In genomic region chr10:62165803-62166202, GRCh38 we compare ENCODE assay signal across 19 cellular contexts.
A peak's percentile ranks its signal among the peaks of the same experiment; 100 is the strongest.
DNase-seq lines count a peak whose midpoint lies in the region; ATAC-seq and TF ChIP-seq lines count a peak whose summit lies in the region.
"Had no signal": no experiment of that assay in that cellular context is flagged by ENCODE, and none has a peak within 500 bp of the region (broad histone marks: within the 10 kb centered on the region; RNA-seq: fewer than 3 reads in every experiment).

No MANE protein-coding gene starts in this region.

- H3K79me2 ChIP-seq in OCI-LY3 (ENCODE audit: low read length), result no peaks in the 10 kb centered on the region

- intact Hi-C loops in dendritic cell treated with granulocyte-macrophage colony-stimulating factor and Interleukin-4, amounts not matched to agents 40 ng/mL and 50 ng/mL, for 4 days (cut with micrococcal nuclease), result loop anchor here (5.0 kb wide), 2 partner anchors 76 to 119 kb away; no protein-coding TSS in a partner anchor
- intact Hi-C loops in activated T-helper 2 cell treated with anti-CD3 and anti-CD28 coated beads, Interferon-gamma antibody, Interleukin-2, Interleukin-4, amounts not matched to agents 10 μg/mL and 5 μg/mL and 100 μg/mL, durations not matched to agents 14 hours and 24 hours and 36 hours (cut with micrococcal nuclease), result no loop called here

- no peak for TF ChIP-seq CTCF in OCI-LY3 (IDR thresholded peaks at IDR 0.05; ENCODE audit: low read depth, low read length)

- H4K20me1 ChIP-seq in OCI-LY3 (ENCODE audit: insufficient read depth, low read length), result no peaks in the 10 kb centered on the region

- peaks cover 6% of the 10 kb centered on the region for H3K36me3 Mint-ChIP-seq in dendritic cell treated with granulocyte-macrophage colony-stimulating factor and Interleukin-4, amounts not matched to agents 40 ng/mL and 50 ng/mL, for 4 days (ENCODE audit: low read depth)
- H3K36me3 Mint-ChIP-seq in stimulated activated naive B cell treated with anti-CD40 and anti-IgM and Interleukin-4, amounts not matched to agents 10 μg/mL and 1 μg/mL and 100 μg/mL, for 72 hours, result peaks cover 3 to 12% of the 10 kb centered on the region in 2 donors
- H3K36me3 Mint-ChIP-seq in activated T-helper 2 cell treated with anti-CD3 and anti-CD28 coated beads, Interferon-gamma antibody, Interleukin-2, Interleukin-4, amounts not matched to agents 10 μg/mL and 5 μg/mL and 100 μg/mL, durations not matched to agents 14 hours and 24 hours and 36 hours (ENCODE audit: low read depth), result peaks cover 11% of the 10 kb centered on the region
- H3K36me3 Mint-ChIP-seq: CD4-positive, CD25-positive, alpha-beta regulatory T cell had no signal

- peak; percentile 28 to 49 for ATAC-seq in stimulated activated naive B cell treated with anti-CD40 and anti-IgM and Interleukin-4, amounts not matched to agents 10 μg/mL and 1 μg/mL and 100 μg/mL, for 72 hours (replicated peaks)

- H3K27me3 ChIP-seq in OCI-LY3 (ENCODE audit: low read depth, low read length), result no peaks in the 10 kb centered on the region
- H3K27me3 ChIP-seq: MG63, SJSA1 had no signal

- peak overlapping the region; percentile 84 for H3K27ac ChIP-seq in OCI-LY3 (ENCODE audit: low read length)
- H3K27ac ChIP-seq: SJSA1 had no signal

- H3K4me2 ChIP-seq in OCI-LY3 (ENCODE audit: low read length), result peak overlapping the region; percentile 82

- no peak overlapping the region for H3K4me3 ChIP-seq in OCI-LY3 (ENCODE audit: low read length)
- H3K4me3 ChIP-seq: MG63, SJSA1 had no signal

- no peak overlapping the region for H3K9ac ChIP-seq in OCI-LY3 (ENCODE audit: low read length)

- peaks cover 27% of the 10 kb centered on the region for H3K4me1 ChIP-seq in OCI-LY3 (ENCODE audit: low read length)
- H3K4me1 ChIP-seq: SJSA1 had no signal

- peak; percentile 10 for DNase-seq in GM03348 (ENCODE audit: low spot score)
- no peak for DNase-seq in stimulated activated naive B cell treated with anti-CD40 and anti-IgM and Interleukin-4, amounts not matched to agents 10 μg/mL and 1 μg/mL and 100 μg/mL, for 72 hours
- no peak for DNase-seq in activated T-helper 2 cell treated with anti-CD3 and anti-CD28 coated beads, Interferon-gamma antibody, Interleukin-2, Interleukin-4, amounts not matched to agents 10 μg/mL and 5 μg/mL and 100 μg/mL, durations not matched to agents 14 hours and 24 hours and 36 hours (ENCODE audit: low spot score)
- no peak for DNase-seq in stimulated activated naive CD4-positive, alpha-beta T cell treated with Interleukin-2 at 50 U/mL for 16 hours (lab: John Stamatoyannopoulos, UW)
- DNase-seq in stimulated activated CD4-positive, alpha-beta T cell treated with anti-CD3 and anti-CD28 coated beads, Interleukin-2, amount 100 ng/mL, for 24 hours, result no peak
- DNase-seq: CD4-positive, CD25-positive, alpha-beta regulatory T cell; COR-L47; GF-D8; H7; Kasumi-1; NCI-H1048; NCI-H1930; NCI-H226; NCI-H524; NCI-H82 had no signal

- no peaks in the 10 kb centered on the region for H3K9me3 Mint-ChIP-seq in dendritic cell treated with granulocyte-macrophage colony-stimulating factor and Interleukin-4, amounts not matched to agents 40 ng/mL and 50 ng/mL, for 4 days
- peaks cover 4 to 7% of the 10 kb centered on the region in 2 donors for H3K9me3 Mint-ChIP-seq in stimulated activated naive B cell treated with anti-CD40 and anti-IgM and Interleukin-4, amounts not matched to agents 10 μg/mL and 1 μg/mL and 100 μg/mL, for 72 hours
- peaks cover 8% of the 10 kb centered on the region for H3K9me3 Mint-ChIP-seq in activated T-helper 2 cell treated with anti-CD3 and anti-CD28 coated beads, Interferon-gamma antibody, Interleukin-2, Interleukin-4, amounts not matched to agents 10 μg/mL and 5 μg/mL and 100 μg/mL, durations not matched to agents 14 hours and 24 hours and 36 hours

- no peak overlapping the region for H2AFZ ChIP-seq in OCI-LY3 (ENCODE audit: low read depth, low read length)

- H3K27me3 Mint-ChIP-seq in dendritic cell treated with granulocyte-macrophage colony-stimulating factor and Interleukin-4, amounts not matched to agents 40 ng/mL and 50 ng/mL, for 4 days, result no peaks in the 10 kb centered on the region
- H3K27me3 Mint-ChIP-seq in stimulated activated naive B cell treated with anti-CD40 and anti-IgM and Interleukin-4, amounts not matched to agents 10 μg/mL and 1 μg/mL and 100 μg/mL, for 72 hours, result no peaks in the 10 kb centered on the region
- no peaks in the 10 kb centered on the region for H3K27me3 Mint-ChIP-seq in activated T-helper 2 cell treated with anti-CD3 and anti-CD28 coated beads, Interferon-gamma antibody, Interleukin-2, Interleukin-4, amounts not matched to agents 10 μg/mL and 5 μg/mL and 100 μg/mL, durations not matched to agents 14 hours and 24 hours and 36 hours (ENCODE audit: low read depth)
- H3K27me3 Mint-ChIP-seq: CD4-positive, CD25-positive, alpha-beta regulatory T cell had no signal

- H3K4me3 Mint-ChIP-seq in dendritic cell treated with granulocyte-macrophage colony-stimulating factor and Interleukin-4, amounts not matched to agents 40 ng/mL and 50 ng/mL, for 4 days, result no peak overlapping the region
- peak overlapping the region in 1 of 2 donors; percentile 16 for H3K4me3 Mint-ChIP-seq in stimulated activated naive B cell treated with anti-CD40 and anti-IgM and Interleukin-4, amounts not matched to agents 10 μg/mL and 1 μg/mL and 100 μg/mL, for 72 hours
- no peak overlapping the region for H3K4me3 Mint-ChIP-seq in activated T-helper 2 cell treated with anti-CD3 and anti-CD28 coated beads, Interferon-gamma antibody, Interleukin-2, Interleukin-4, amounts not matched to agents 10 μg/mL and 5 μg/mL and 100 μg/mL, durations not matched to agents 14 hours and 24 hours and 36 hours (ENCODE audit: low read depth)
- H3K4me3 Mint-ChIP-seq: CD4-positive, CD25-positive, alpha-beta regulatory T cell had no signal

- peaks cover 24% of the 10 kb centered on the region for H3K4me1 Mint-ChIP-seq in dendritic cell treated with granulocyte-macrophage colony-stimulating factor and Interleukin-4, amounts not matched to agents 40 ng/mL and 50 ng/mL, for 4 days (ENCODE audit: low read depth)
- H3K4me1 Mint-ChIP-seq in stimulated activated naive B cell treated with anti-CD40 and anti-IgM and Interleukin-4, amounts not matched to agents 10 μg/mL and 1 μg/mL and 100 μg/mL, for 72 hours, result peaks cover 9 to 31% of the 10 kb centered on the region in 2 donors
- peaks cover 9% of the 10 kb centered on the region for H3K4me1 Mint-ChIP-seq in activated T-helper 2 cell treated with anti-CD3 and anti-CD28 coated beads, Interferon-gamma antibody, Interleukin-2, Interleukin-4, amounts not matched to agents 10 μg/mL and 5 μg/mL and 100 μg/mL, durations not matched to agents 14 hours and 24 hours and 36 hours (ENCODE audit: low read depth)

- H3K36me3 ChIP-seq in OCI-LY3 (replicated peaks; ENCODE audit: low read depth, low read length), result no peaks in the 10 kb centered on the region
- H3K36me3 ChIP-seq: MG63, SJSA1 had no signal

- no peaks in the 10 kb centered on the region for H3K9me3 ChIP-seq in OCI-LY3 (ENCODE audit: insufficient read depth, low read length)
- H3K9me3 ChIP-seq: MG63, SJSA1 had no signal

- H3K27ac Mint-ChIP-seq in dendritic cell treated with granulocyte-macrophage colony-stimulating factor and Interleukin-4, amounts not matched to agents 40 ng/mL and 50 ng/mL, for 4 days, result peak overlapping the region; percentile 92
- peak overlapping the region; percentile 75 for H3K27ac Mint-ChIP-seq in stimulated activated naive B cell treated with anti-CD40 and anti-IgM and Interleukin-4, amounts not matched to agents 10 μg/mL and 1 μg/mL and 100 μg/mL, for 72 hours
- H3K27ac Mint-ChIP-seq in activated T-helper 2 cell treated with anti-CD3 and anti-CD28 coated beads, Interferon-gamma antibody, Interleukin-2, Interleukin-4, amounts not matched to agents 10 μg/mL and 5 μg/mL and 100 μg/mL, durations not matched to agents 14 hours and 24 hours and 36 hours, result no peak overlapping the region
